In the genomic region with DNA sequence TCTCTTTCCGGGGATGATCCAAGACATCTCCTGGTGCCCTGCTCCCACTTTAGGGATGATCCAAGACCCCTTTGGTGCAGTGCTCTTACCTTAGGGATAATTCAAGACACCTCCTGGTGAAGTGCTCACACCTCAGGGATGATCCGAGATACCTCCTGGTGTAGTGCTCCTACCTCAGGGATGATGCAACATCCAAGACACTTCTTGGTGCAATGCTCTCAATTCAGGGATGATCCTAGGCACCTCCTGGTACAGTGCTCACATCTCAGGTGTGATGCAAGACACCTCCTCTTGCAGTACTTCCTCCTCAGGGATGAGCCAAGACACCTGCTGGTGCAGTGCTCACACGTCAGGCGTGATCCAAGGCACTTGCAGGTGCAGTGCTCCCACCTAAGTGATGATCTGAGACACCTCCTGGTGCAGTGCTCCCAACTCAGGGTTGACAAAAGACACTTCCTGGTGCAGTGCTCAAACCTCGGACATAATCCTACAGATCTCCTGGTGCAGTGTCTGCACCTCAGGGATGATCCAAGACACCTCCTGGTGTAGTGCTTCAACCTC, we compare ENCODE assay signal across 25 cellular contexts.
"Had no signal": no experiment of that assay in that cellular context is flagged by ENCODE, and none has a peak within 500 bp of the region (broad histone marks: within the 10 kb centered on the region; RNA-seq: fewer than 3 reads in every experiment).

No MANE protein-coding gene starts in this region.

- H3K27ac ChIP-seq: colonic mucosa, epithelial cell of prostate, esophagus squamous epithelium, gastrocnemius medialis, heart right ventricle, left lung, lower lobe of right lung had no signal

- H3K36me3 ChIP-seq: colonic mucosa, esophagus squamous epithelium, gastrocnemius medialis, heart right ventricle, lower lobe of right lung had no signal

- H3K27me3 ChIP-seq: colonic mucosa, gastrocnemius medialis, left lung had no signal

- H3K4me1 ChIP-seq: colonic mucosa, esophagus squamous epithelium, gastrocnemius medialis, heart right ventricle, left lung, lower lobe of right lung had no signal

- ATAC-seq: effector memory CD8-positive, alpha-beta T cell; esophagus mucosa; gastrocnemius medialis; heart right ventricle; left cardiac atrium; left lung; left ventricle myocardium superior; lower lobe of right lung; naive thymus-derived CD4-positive, alpha-beta T cell had no signal

- FAIRE-seq: endometrium, islet of Langerhans, keratinocyte had no signal

- H3K9me3 ChIP-seq: colonic mucosa, gastrocnemius medialis had no signal

- DNase-seq: colonic mucosa; cortex of kidney; effector CD8-positive, alpha-beta T cell; effector memory CD8-positive, alpha-beta T cell; endodermal cell; erythroblast; esophagus squamous epithelium; foreskin fibroblast; foreskin melanocyte; gastrocnemius medialis; glutamatergic neuron; head of caudate nucleus; heart right ventricle; hippocampal formation; left cardiac atrium; left lung; left ventricle myocardium superior; lower lobe of right lung; mesenchymal stem cell; naive thymus-derived CD4-positive, alpha-beta T cell had no signal

- H3K4me3 ChIP-seq: colonic mucosa, esophagus squamous epithelium, gastrocnemius medialis, heart right ventricle, left lung, lower lobe of right lung had no signal
